Comparison of ENCODE assay signal across 8 cellular contexts in genomic region chr12:121773011-121773777, GRCh38. TPM values are rescaled to one million over a fixed set of nuclear protein-coding genes. Genes with fewer than 3 reads are reported as not detected.
DNase-seq lines count a peak whose midpoint lies in the region; ATAC-seq and TF ChIP-seq lines count a peak whose summit lies in the region.

No MANE protein-coding gene starts in this region.

- no peak overlapping the region for H3K27ac ChIP-seq in DND-41 (ENCODE audit: low read length)
- no peak overlapping the region for H3K27ac ChIP-seq in RWPE2 (ENCODE audit: poor library complexity, severe bottlenecking)
- peak overlapping the region; percentile 38 for H3K27ac ChIP-seq in rectal smooth muscle tissue (ENCODE audit: low read depth, low read length)

- H3K36me3 ChIP-seq in DND-41 (ENCODE audit: insufficient read depth, low read length) (no peaks in the 10 kb centered on the region), RWPE2 (ENCODE audit: low read depth) (peaks cover 3% of the 10 kb centered on the region; the same call in 1 of the 2 replicates), rectal smooth muscle tissue (ENCODE audit: control insufficient read depth, insufficient read depth, low read length) (no peaks in the 10 kb centered on the region)

- H3K4me2 ChIP-seq in DND-41 (ENCODE audit: insufficient read depth, low read length): no peak overlapping the region

- H3K27me3 ChIP-seq in DND-41 (ENCODE audit: insufficient read depth, low read length, poor library complexity) (no peaks in the 10 kb centered on the region), RWPE2 (ENCODE audit: insufficient read depth, poor library complexity, severe bottlenecking) (no peaks in the 10 kb centered on the region), rectal smooth muscle tissue (ENCODE audit: control insufficient read depth, insufficient read depth, low read length) (no peaks in the 10 kb centered on the region)

- H3K9me3 ChIP-seq in DND-41 (ENCODE audit: insufficient read depth, low read length, severe bottlenecking): no peaks in the 10 kb centered on the region
- H3K9me3 ChIP-seq in RWPE2 (ENCODE audit: severe bottlenecking): no peaks in the 10 kb centered on the region

- H2AFZ ChIP-seq in DND-41 (ENCODE audit: low read depth, low read length): no peak overlapping the region

- peak; percentile 83 for TF ChIP-seq CTCF in DND-41 (IDR thresholded peaks at IDR 0.05; ENCODE audit: borderline replicate concordance, extremely low read depth, low read length, poor library complexity, severe bottlenecking)
- TF ChIP-seq CTCF in RWPE2 (IDR thresholded peaks at IDR 0.05; ENCODE audit: poor library complexity, severe bottlenecking): peak; percentile 92

- DNase-seq in DND-41 (peak; percentile 75), Kasumi-1 (lab: John Stamatoyannopoulos, UW) (peak; percentile 66 to 70), RWPE2 (ENCODE audit: low spot score) (no peak), Right ventricle myocardium superior (peak; percentile 81)
- peak; percentile 81 for DNase-seq in activated naive CD4-positive, alpha-beta T cell treated with Interleukin-2 at 50 U/mL for 16 hours

- no peak overlapping the region for H3K9ac ChIP-seq in DND-41 (ENCODE audit: low read depth, low read length)
- no peak overlapping the region for H3K9ac ChIP-seq in rectal smooth muscle tissue (ENCODE audit: low read length)

- intact Hi-C loops in Right ventricle myocardium superior (cut with DNase I): loop anchor here (2.0 to 5.0 kb wide), 2 partner anchors 61 to 76 kb away; partner anchors contain the start of gene TMEM120B

- H4K20me1 ChIP-seq in DND-41 (ENCODE audit: insufficient read depth, low read length): no peaks in the 10 kb centered on the region

- H3K4me3 ChIP-seq in DND-41 (ENCODE audit: low read depth in 1 of 2, low read length in 2 of 2) (no peak overlapping the region), RWPE2 (ENCODE audit: severe bottlenecking) (no peak overlapping the region), rectal smooth muscle tissue (ENCODE audit: low read length) (peak overlapping the region; percentile 15)

- no peaks in the 10 kb centered on the region for H3K79me2 ChIP-seq in DND-41 (ENCODE audit: insufficient read depth, low read length)

- peaks cover 7% of the 10 kb centered on the region for H3K4me1 ChIP-seq in DND-41 (ENCODE audit: insufficient read depth, low read length)
- H3K4me1 ChIP-seq in RWPE2 (ENCODE audit: insufficient read depth, poor library complexity, severe bottlenecking): no peaks in the 10 kb centered on the region
- H3K4me1 ChIP-seq in rectal smooth muscle tissue (ENCODE audit: control insufficient read depth, insufficient read depth, low read length): peaks cover 12% of the 10 kb centered on the region

- ATAC-seq in DND-41 (ENCODE audit: insufficient read depth, low read depth): peak; percentile 74
- ATAC-seq in GM21717 (IDR thresholded peaks at IDR 0.05; ENCODE audit: unreplicated experiment): peak; percentile 43
- peak; percentile 69 for ATAC-seq in RWPE2 (ENCODE audit: low read depth)
- ATAC-seq in Right ventricle myocardium superior (ENCODE audit: poor library complexity): peak; percentile 69
- no peak for ATAC-seq in HG02884 (IDR thresholded peaks at IDR 0.05; ENCODE audit: unreplicated experiment)

RNA-seq across cellular contexts. Expression of gene RHOF, which starts 20.3 kb away (rescaled TPM):
- total RNA-seq in Right ventricle myocardium superior: 41.8 TPM

RNA-seq across cellular contexts. Expression of gene SETD1B, which starts 30.6 kb away (rescaled TPM):
- 8.6 TPM for total RNA-seq in Right ventricle myocardium superior
